Comparison of ENCODE assay signal across 8 cellular contexts in the genomic region with DNA sequence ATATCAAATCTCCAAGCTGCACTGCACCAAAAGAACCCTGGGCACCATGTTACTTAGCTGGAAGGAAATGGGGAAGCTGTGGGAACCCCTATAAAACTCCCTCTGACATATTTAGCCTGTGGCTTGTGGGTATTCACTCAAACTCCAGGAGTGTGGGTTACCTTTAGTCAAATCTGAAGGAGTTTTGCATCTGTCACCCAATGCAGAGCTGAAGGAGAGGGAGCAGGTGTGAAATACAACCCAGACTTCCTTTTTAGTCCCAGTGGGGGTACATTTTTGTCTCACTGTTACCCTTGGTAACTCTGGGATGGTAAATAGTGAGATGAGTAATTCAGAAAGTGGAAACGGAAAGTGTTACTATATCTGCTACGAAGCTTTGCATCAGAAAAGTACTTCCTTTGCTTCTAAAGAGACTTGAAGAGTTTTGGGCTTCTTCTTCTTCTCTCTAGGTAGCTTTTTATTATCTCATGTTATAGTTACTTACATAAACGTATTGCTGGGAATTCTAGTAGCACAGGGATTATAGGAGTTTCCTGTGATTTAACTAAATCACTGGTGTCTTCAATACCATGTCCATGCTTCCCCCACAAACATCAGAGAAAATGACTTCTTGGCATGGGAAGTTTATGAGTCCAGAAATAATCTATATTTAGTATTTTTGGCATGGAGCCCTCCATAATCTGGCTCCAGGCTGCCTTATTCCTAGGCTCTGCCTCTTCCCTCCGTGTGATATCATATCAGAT.
DNase-seq lines count a peak whose midpoint lies in the region; ATAC-seq, FAIRE-seq and TF ChIP-seq lines count a peak whose summit lies in the region.

No MANE protein-coding gene starts in this region.

- ATAC-seq in GM18858 (IDR thresholded peaks at IDR 0.05; ENCODE audit: unreplicated experiment) (peak; percentile 79), GM21786 (IDR thresholded peaks at IDR 0.05; ENCODE audit: unreplicated experiment) (peak; percentile 77)

- peak; percentile 72 for DNase-seq in MM.1S
- DNase-seq in central memory CD4-positive, alpha-beta T cell, result peak; percentile 41
- no peak for DNase-seq in activated gamma-delta T cell (lab: John Stamatoyannopoulos, UW)
- DNase-seq in NCI-H146 treated with DMSO at 0.1 percent for 48 hours (lab: John Stamatoyannopoulos, UW; ENCODE audit: unreplicated experiment), result no peak
- no peak for DNase-seq in HTR-8/SVneo (ENCODE audit: insufficient read length, low spot score)
- no peak for DNase-seq in H7

- H3K79me2 ChIP-seq in MM.1S (ENCODE audit: low read length), result no peaks in the 10 kb centered on the region

- peak overlapping the region; percentile 45 for H3K9ac ChIP-seq in MM.1S (ENCODE audit: low read length)

- H2AFZ ChIP-seq in MM.1S (ENCODE audit: low read length), result no peak overlapping the region

- H3K9me3 ChIP-seq in MM.1S (replicated peaks; ENCODE audit: insufficient read depth, low read length), result no peaks in the 10 kb centered on the region

- H3K9me2 ChIP-seq in MM.1S (replicated peaks; ENCODE audit: insufficient read depth, low read length), result no peaks in the 10 kb centered on the region

- TF ChIP-seq CTCF in MM.1S (IDR thresholded peaks at IDR 0.05; ENCODE audit: low read length), result no peak

- peak overlapping the region; percentile 13; the same call in 1 of the 2 replicates for H3K4me3 ChIP-seq in MM.1S (ENCODE audit: low read length)
- H3K4me3 ChIP-seq in H7 (ENCODE audit: insufficient read depth, low read depth, low read length), result no peak overlapping the region

- H3F3A ChIP-seq in MM.1S (ENCODE audit: insufficient read depth, low read length), result peaks cover 17% of the 10 kb centered on the region

- H3K27ac ChIP-seq in MM.1S (ENCODE audit: low read length), result peak overlapping the region; percentile 93

- no peaks in the 10 kb centered on the region for H4K20me1 ChIP-seq in MM.1S (ENCODE audit: insufficient read depth, low read length)

- H3K36me3 ChIP-seq in MM.1S (replicated peaks; ENCODE audit: insufficient read depth, low read length) (no peaks in the 10 kb centered on the region), H7 (replicated peaks; ENCODE audit: control insufficient read depth, insufficient read depth, low read length) (no peaks in the 10 kb centered on the region)

- FAIRE-seq in HTR-8/SVneo (lab: Jason Lieb, UNC), result no peak

- H3K4me2 ChIP-seq in MM.1S (ENCODE audit: low read depth, low read length), result peak overlapping the region; percentile 50

- H3K27me3 ChIP-seq in MM.1S (replicated peaks; ENCODE audit: insufficient read depth, low read length), result no peaks in the 10 kb centered on the region
- no peaks in the 10 kb centered on the region for H3K27me3 ChIP-seq in H7 (ENCODE audit: control insufficient read depth, insufficient read depth, low read length)

- H3K4me1 ChIP-seq in MM.1S (ENCODE audit: low read length), result peaks cover 37% of the 10 kb centered on the region

Comparison
In these comparisons a context has a peak if more than half of its experiments do, and no peak if none do; other contexts are left out.
1. DNase-seq: peak in MM.1S (single experiment) and central memory CD4-positive, alpha-beta T cell (single experiment); none in activated gamma-delta T cell (single experiment), NCI-H146 treated with DMSO at 0.1 percent for 48 hours (single experiment), HTR-8/SVneo (single experiment) and H7 (single experiment).